Comparison of ENCODE assay signal across 8 cellular contexts in genomic region chr12:98352218-98352811, GRCh38.
A peak's percentile ranks its signal among the peaks of the same experiment; 100 is the strongest.
DNase-seq lines count a peak whose midpoint lies in the region; ATAC-seq, FAIRE-seq and TF ChIP-seq lines count a peak whose summit lies in the region.

No MANE protein-coding gene starts in this region.

- H3K27me3 ChIP-seq in esophagus squamous epithelium: no peaks in the 10 kb centered on the region

- H3K4me1 Mint-ChIP-seq in activated CD8-positive, alpha-beta memory T cell treated with anti-CD3 and anti-CD28 coated beads, Interleukin-2, amount 10 ng/mL, durations not matched to agents 7 days and 5 days: peaks cover 14% of the 10 kb centered on the region

- no peak for DNase-seq in activated CD8-positive, alpha-beta memory T cell treated with anti-CD3 and anti-CD28 coated beads, Interleukin-2, amount 10 ng/mL, durations not matched to agents 7 days and 5 days
- DNase-seq in activated CD8-positive, alpha-beta memory T cell treated with anti-CD3 and anti-CD28 coated beads, Interleukin-2, amount 50 U/mL, for 48 hours: no peak
- DNase-seq in astrocyte of the cerebellum (ENCODE audit: low read depth): peak; percentile 56
- DNase-seq in retinal pigment epithelial cell (ENCODE audit: low read depth): peak; percentile 69
- DNase-seq in esophagus squamous epithelium (lab: John Stamatoyannopoulos, UW): no peak
- no peak for DNase-seq in left lobe of liver (ENCODE audit: low spot score)
- DNase-seq in D721Med (ENCODE audit: insufficient read length, low spot score): no peak

- peaks cover 0 to 5% (median 0%) of the 10 kb centered on the region in 3 donors for H3K4me1 ChIP-seq in esophagus squamous epithelium

- no peaks in the 10 kb centered on the region for H3K9me3 ChIP-seq in esophagus squamous epithelium

- H3K4me3 ChIP-seq in astrocyte of the cerebellum (ENCODE audit: low read depth, low read length) (no peak overlapping the region), retinal pigment epithelial cell (ENCODE audit: low read length) (no peak overlapping the region), esophagus squamous epithelium (no peak overlapping the region)

- H3K36me3 ChIP-seq in esophagus squamous epithelium: no peaks in the 10 kb centered on the region

- CTCF ChIA-PET in activated CD8-positive, alpha-beta memory T cell treated with anti-CD3 and anti-CD28 coated beads, Interleukin-2, amount 10 ng/mL, durations not matched to agents 7 days and 5 days (lab: Charles Lee): no interaction called here

- no peak overlapping the region for H3K27ac Mint-ChIP-seq in activated CD8-positive, alpha-beta memory T cell treated with anti-CD3 and anti-CD28 coated beads, Interleukin-2, amount 10 ng/mL, durations not matched to agents 7 days and 5 days

- peaks cover 33% of the 10 kb centered on the region for H3K27me3 Mint-ChIP-seq in activated CD8-positive, alpha-beta memory T cell treated with anti-CD3 and anti-CD28 coated beads, Interleukin-2, amount 10 ng/mL, durations not matched to agents 7 days and 5 days

- FAIRE-seq in D721Med (lab: Jason Lieb, UNC): no peak

- in situ Hi-C loops in astrocyte of the cerebellum (cut with HindIII; ENCODE audit: low sequenced_read_pairs): no loop called here

- no peaks in the 10 kb centered on the region for H3K9me3 Mint-ChIP-seq in activated CD8-positive, alpha-beta memory T cell treated with anti-CD3 and anti-CD28 coated beads, Interleukin-2, amount 10 ng/mL, durations not matched to agents 7 days and 5 days (ENCODE audit: low read depth)

- no peak overlapping the region for H3K27ac ChIP-seq in esophagus squamous epithelium

- ATAC-seq in activated CD8-positive, alpha-beta memory T cell treated with anti-CD3 and anti-CD28 coated beads, Interleukin-2, amount 10 ng/mL, durations not matched to agents 7 days and 5 days: peak; percentile 49
- ATAC-seq in HG03280 (IDR thresholded peaks at IDR 0.05; ENCODE audit: unreplicated experiment) (peak; percentile 50), left lobe of liver (no peak)

- 44 to 46% methylated on average over 4 of the region's 4 CpGs for WGBS in esophagus squamous epithelium, 2 donors

- intact Hi-C loops in esophagus squamous epithelium (cut with DNase I): no loop called here

- H3K36me3 Mint-ChIP-seq in activated CD8-positive, alpha-beta memory T cell treated with anti-CD3 and anti-CD28 coated beads, Interleukin-2, amount 10 ng/mL, durations not matched to agents 7 days and 5 days: no peaks in the 10 kb centered on the region

- no peak for TF ChIP-seq POLR2A in esophagus squamous epithelium (IDR thresholded peaks at IDR 0.05)

- TF ChIP-seq CTCF in astrocyte of the cerebellum (IDR thresholded peaks at IDR 0.05; ENCODE audit: low read depth, low read length, missing control alignments) (no peak), retinal pigment epithelial cell (conservative IDR thresholded peaks at IDR 0.05; ENCODE audit: low read depth, low read length) (no peak), esophagus squamous epithelium (IDR thresholded peaks at IDR 0.05) (no peak), D721Med (IDR thresholded peaks at IDR 0.05; ENCODE audit: insufficient read depth, missing control alignments) (no peak)

- H3K4me3 Mint-ChIP-seq in activated CD8-positive, alpha-beta memory T cell treated with anti-CD3 and anti-CD28 coated beads, Interleukin-2, amount 10 ng/mL, durations not matched to agents 7 days and 5 days: no peak overlapping the region

Comparison
In these comparisons a context has a peak if more than half of its experiments do, and no peak if none do; other contexts are left out.
1. DNase-seq: peak in astrocyte of the cerebellum (single experiment) and retinal pigment epithelial cell (single experiment); none in activated CD8-positive, alpha-beta memory T cell treated with anti-CD3 and anti-CD28 coated beads, Interleukin-2, amount 10 ng/mL, durations not matched to agents 7 days and 5 days (single experiment), activated CD8-positive, alpha-beta memory T cell treated with anti-CD3 and anti-CD28 coated beads, Interleukin-2, amount 50 U/mL, for 48 hours (single experiment), esophagus squamous epithelium (single experiment), left lobe of liver (single experiment) and D721Med (single experiment).